In genomic region chr14:68607852-68608232, GRCh38 we compare ENCODE assay signal across 10 cellular contexts.
A peak's percentile ranks its signal among the peaks of the same experiment; 100 is the strongest.
DNase-seq lines count a peak whose midpoint lies in the region; ATAC-seq and TF ChIP-seq lines count a peak whose summit lies in the region.
"Had no signal": no experiment of that assay in that cellular context is flagged by ENCODE, and none has a peak within 500 bp of the region (broad histone marks: within the 10 kb centered on the region; RNA-seq: fewer than 3 reads in every experiment).

No MANE protein-coding gene starts in this region.

- intact Hi-C loops in PC-3 (cut with micrococcal nuclease) = no loop called here

- H3K27me3 ChIP-seq in PC-3 (ENCODE audit: low read length) = no peaks in the 10 kb centered on the region
- H3K27me3 ChIP-seq in mucosa of rectum (ENCODE audit: control insufficient read depth in 2 of 2, insufficient read depth in 2 of 2, low read length in 2 of 2) = no peaks in the 10 kb centered on the region
- H3K27me3 ChIP-seq in stomach smooth muscle (ENCODE audit: control insufficient read depth in 1 of 2, insufficient read depth in 2 of 2, low read length in 2 of 2) = no peaks in the 10 kb centered on the region
- H3K27me3 ChIP-seq: brain microvascular endothelial cell had no signal

- H3K4me2 ChIP-seq in PC-3 (ENCODE audit: low read length) = 0 out of 2 replicates have a peak overlapping the region, but pooled peaks have one; percentile 37

- no peaks in the 10 kb centered on the region for H3F3A ChIP-seq in PC-3 (ENCODE audit: low read length, unreplicated experiment)

- no TSS peak for BruUV-seq in PC-3 (replicated peaks; lab: Mats Ljungman, UMichigan)

- POLR2A ChIA-PET in PC-3 (lab: Charles Lee; ENCODE audit: unreplicated experiment) = no interaction called here

- H3K9me3 ChIP-seq in PC-3 (ENCODE audit: low read length) (peaks cover 11% of the 10 kb centered on the region), mucosa of rectum (ENCODE audit: control insufficient read depth in 2 of 2, low read length in 2 of 2) (no peaks in the 10 kb centered on the region), stomach smooth muscle (ENCODE audit: control insufficient read depth in 2 of 2, low read length in 2 of 2) (no peaks in the 10 kb centered on the region)

- peaks cover 5% of the 10 kb centered on the region for H3K36me3 Mint-ChIP-seq in brain

- ATAC-seq in PC-3 = peak; percentile 13

- peak overlapping the region in 3 of 5 experiments; percentile 86 to 96 (median 90) for H3K27ac Mint-ChIP-seq in brain

- no peak overlapping the region for H3K4me3 Mint-ChIP-seq in brain

- H3K9me2 ChIP-seq in PC-3 (replicated peaks; ENCODE audit: low read length) = no peaks in the 10 kb centered on the region

- H4K20me1 ChIP-seq in PC-3 (ENCODE audit: low read length) = no peaks in the 10 kb centered on the region

- CTCF ChIA-PET in PC-3 (lab: Charles Lee) = interaction anchor here (0.6 kb wide), 1 partner anchor 75 kb away, joined by 4 read pairs; no protein-coding TSS in a partner anchor

- H3K4me1 Mint-ChIP-seq in brain = peaks cover 39% of the 10 kb centered on the region

- peaks cover 5% of the 10 kb centered on the region; the same call in 1 of the 2 replicates for H3K36me3 ChIP-seq in PC-3 (ENCODE audit: low read depth, low read length)
- H3K36me3 ChIP-seq in mucosa of rectum (ENCODE audit: control insufficient read depth in 2 of 2, insufficient read depth in 2 of 2, low read length in 2 of 2) = no peaks in the 10 kb centered on the region
- H3K36me3 ChIP-seq in stomach smooth muscle (ENCODE audit: control insufficient read depth in 2 of 2, insufficient read depth in 2 of 2, low read length in 2 of 2) = no peaks in the 10 kb centered on the region
- H3K36me3 ChIP-seq: brain microvascular endothelial cell had no signal

- no peak for TF ChIP-seq CTCF in PC-3 (conservative IDR thresholded peaks at IDR 0.05; ENCODE audit: low read depth, low read length)
- no peak for TF ChIP-seq CTCF in brain (conservative IDR thresholded peaks at IDR 0.05)

- H3K27ac ChIP-seq in PC-3 (ENCODE audit: low read length) (peak overlapping the region; percentile 45), mucosa of rectum (ENCODE audit: low read depth in 2 of 2, low read length in 2 of 2) (peak overlapping the region; percentile 77 to 80), stomach smooth muscle (ENCODE audit: low read length) (peak overlapping the region; percentile 90)
- H3K27ac ChIP-seq: brain microvascular endothelial cell had no signal

- H3K4me3 ChIP-seq in PC-3 (ENCODE audit: low read length) = no peak overlapping the region
- no peak overlapping the region for H3K4me3 ChIP-seq in mucosa of rectum (ENCODE audit: low read length in 2 of 2)
- H3K4me3 ChIP-seq in stomach smooth muscle (ENCODE audit: low read length in 2 of 2) = no peak overlapping the region

- peak overlapping the region; percentile 77 for H2AFZ ChIP-seq in PC-3 (ENCODE audit: low read length)

- H3K79me2 ChIP-seq in PC-3 (ENCODE audit: low read length) = no peaks in the 10 kb centered on the region

- no peak for DNase-seq in PC-3
- no peak for DNase-seq in COLO668 (lab: John Stamatoyannopoulos, UW; ENCODE audit: unreplicated experiment)
- DNase-seq in NCI-H748 (lab: John Stamatoyannopoulos, UW; ENCODE audit: unreplicated experiment) = no peak
- DNase-seq in COLO829 (ENCODE audit: low spot score) = no peak
- DNase-seq: activated CD4-positive, alpha-beta T cell treated with anti-CD3 and anti-CD28 coated beads, Interleukin-2, amount 50 U/mL, for 48 hours; brain microvascular endothelial cell; NCI-H187 treated with DMSO at 0.1 percent for 48 hours had no signal

- peaks cover 16% of the 10 kb centered on the region for H3K4me1 ChIP-seq in PC-3 (ENCODE audit: insufficient read depth, low read length)
- peaks cover 34 to 41% of the 10 kb centered on the region in 2 donors for H3K4me1 ChIP-seq in mucosa of rectum (ENCODE audit: control insufficient read depth in 2 of 2, insufficient read depth in 2 of 2, low read length in 2 of 2)
- peaks cover 50% of the 10 kb centered on the region for H3K4me1 ChIP-seq in stomach smooth muscle (ENCODE audit: control insufficient read depth, insufficient read depth, low read length)

- no peaks in the 10 kb centered on the region for H3K27me3 Mint-ChIP-seq in brain

- peaks cover 6 to 14% (median 9%) of the 10 kb centered on the region in 5 experiments for H3K9me3 Mint-ChIP-seq in brain

- H3K9ac ChIP-seq in PC-3 (ENCODE audit: low read length) (no peak overlapping the region), mucosa of rectum (ENCODE audit: low read depth in 1 of 2, low read length in 2 of 2) (peak overlapping the region; percentile 17 to 41), stomach smooth muscle (ENCODE audit: low read length in 2 of 2) (peak overlapping the region; percentile 24 to 60)
